ENCODE assay signal across 2 cellular contexts in genomic region chr5:65050826-65051498, GRCh38.
TF ChIP-seq lines count a peak whose summit lies in the region.

No MANE protein-coding gene starts in this region.

TF ChIP-seq in IMR-90, 13 proteins besides CTCF, POLR2A, EP300 and RAD21 (continued from another document):
- no peak for TF ChIP-seq FOS (IDR thresholded peaks at IDR 0.05; ENCODE audit: low read depth, low read length)
- TF ChIP-seq MAZ (IDR thresholded peaks at IDR 0.05; ENCODE audit: borderline replicate concordance, low read depth, low read length): no peak
- TF ChIP-seq MXI1 (IDR thresholded peaks at IDR 0.05; ENCODE audit: borderline replicate concordance, low read depth, low read length): no peak
- TF ChIP-seq NFE2L2 (IDR thresholded peaks at IDR 0.05; ENCODE audit: low read depth, low read length): no peak
- no peak for TF ChIP-seq SMC3 (IDR thresholded peaks at IDR 0.05; ENCODE audit: low read depth, low read length)
- no peak for TF ChIP-seq RFX5 (IDR thresholded peaks at IDR 0.05; ENCODE audit: low read depth, low read length)
- TF ChIP-seq CEBPB (IDR thresholded peaks at IDR 0.05; ENCODE audit: low read depth, low read length): no peak
- TF ChIP-seq CHD1 (IDR thresholded peaks at IDR 0.05; ENCODE audit: low read depth, low read length): no peak
- no peak for TF ChIP-seq BHLHE40 (IDR thresholded peaks at IDR 0.05; ENCODE audit: low read depth, low read length)
- TF ChIP-seq RCOR1 (IDR thresholded peaks at IDR 0.05; ENCODE audit: insufficient replicate concordance, low read length): no peak
- TF ChIP-seq ELK1 (IDR thresholded peaks at IDR 0.05; ENCODE audit: borderline replicate concordance, low read depth, low read length): no peak

TF ChIP-seq in GM12878, 131 proteins besides CTCF, POLR2A, EP300 and RAD21 (continued from another document):
- no peak for TF ChIP-seq E2F8 (IDR thresholded peaks at IDR 0.05; ENCODE audit: low read depth, partially characterized antibody)
- TF ChIP-seq TAF1 (IDR thresholded peaks at IDR 0.05; ENCODE audit: borderline replicate concordance, low read depth, low read length): no peak
- no peak for TF ChIP-seq NR2F1 (conservative IDR thresholded peaks at IDR 0.05)
- TF ChIP-seq PML (IDR thresholded peaks at IDR 0.05; ENCODE audit: low read length): no peak
- TF ChIP-seq EED (IDR thresholded peaks at IDR 0.05; ENCODE audit: low read depth): no peak
- TF ChIP-seq NR2C1 (IDR thresholded peaks at IDR 0.05): no peak
